In genomic region chr15:50046868-50047267, GRCh38 we compare ENCODE assay signal across 18 cellular contexts.
DNase-seq lines count a peak whose midpoint lies in the region; ATAC-seq and TF ChIP-seq lines count a peak whose summit lies in the region.
"Had no signal": no experiment of that assay in that cellular context is flagged by ENCODE, and none has a peak within 500 bp of the region (broad histone marks: within the 10 kb centered on the region; RNA-seq: fewer than 3 reads in every experiment).

No MANE protein-coding gene starts in this region.

- H3K27ac ChIP-seq in PC-3 (ENCODE audit: low read length) (peak overlapping the region; percentile 53), brain microvascular endothelial cell (no peak overlapping the region), osteoblast (ENCODE audit: low read depth, low read length) (no peak overlapping the region)
- H3K27ac ChIP-seq: adrenal gland, gastroesophageal sphincter, psoas muscle had no signal

- peak overlapping the region; percentile 17; the same call in 1 of the 2 replicates for H3K9ac ChIP-seq in PC-3 (ENCODE audit: low read length)

- peaks cover 9% of the 10 kb centered on the region for H3K9me3 Mint-ChIP-seq in activated CD4-positive, alpha-beta T cell treated with anti-CD3 and anti-CD28 coated beads for 36 hours (ENCODE audit: low read depth)
- peaks cover 12% of the 10 kb centered on the region for H3K9me3 Mint-ChIP-seq in activated CD4-positive, alpha-beta memory T cell treated with anti-CD3 and anti-CD28 coated beads for 36 hours

- BruUV-seq in PC-3 (replicated peaks; lab: Mats Ljungman, UMichigan) = no TSS peak

- H3K9me2 ChIP-seq in PC-3 (replicated peaks; ENCODE audit: low read length) = no peaks in the 10 kb centered on the region

- H2AFZ ChIP-seq in PC-3 (ENCODE audit: low read length) (no peak overlapping the region), osteoblast (ENCODE audit: low read length) (no peak overlapping the region)

- no peak overlapping the region for H3K27ac Mint-ChIP-seq in activated CD4-positive, alpha-beta T cell treated with anti-CD3 and anti-CD28 coated beads for 36 hours
- no peak overlapping the region for H3K27ac Mint-ChIP-seq in activated CD4-positive, alpha-beta memory T cell treated with anti-CD3 and anti-CD28 coated beads for 36 hours
- H3K27ac Mint-ChIP-seq: activated B cell treated with CpG ODN at 0.5 μM for 24 hours, naive B cell had no signal

- H3K27me3 ChIP-seq in PC-3 (ENCODE audit: low read length) (no peaks in the 10 kb centered on the region), brain microvascular endothelial cell (replicated peaks) (no peaks in the 10 kb centered on the region), osteoblast (ENCODE audit: insufficient read depth, low read length) (no peaks in the 10 kb centered on the region)
- H3K27me3 ChIP-seq: adrenal gland, gastroesophageal sphincter had no signal

- H3K4me3 ChIP-seq in PC-3 (ENCODE audit: low read length) = no peak overlapping the region
- no peak overlapping the region for H3K4me3 ChIP-seq in brain microvascular endothelial cell (ENCODE audit: low read depth, low read length)
- no peak overlapping the region for H3K4me3 ChIP-seq in osteoblast (ENCODE audit: insufficient read depth, low read length)
- H3K4me3 ChIP-seq: adrenal gland, gastroesophageal sphincter, psoas muscle had no signal

- no peaks in the 10 kb centered on the region for H3F3A ChIP-seq in PC-3 (ENCODE audit: low read length, unreplicated experiment)

- H4K20me1 ChIP-seq in PC-3 (ENCODE audit: low read length) = no peaks in the 10 kb centered on the region
- H4K20me1 ChIP-seq in osteoblast (ENCODE audit: insufficient read depth, low read length) = no peaks in the 10 kb centered on the region

- peaks cover 15% of the 10 kb centered on the region for H3K4me1 ChIP-seq in PC-3 (ENCODE audit: insufficient read depth, low read length)
- peaks cover 21% of the 10 kb centered on the region for H3K4me1 ChIP-seq in osteoblast (ENCODE audit: insufficient read depth, low read length)
- H3K4me1 ChIP-seq: adrenal gland, psoas muscle had no signal

- CTCF ChIA-PET in activated CD4-positive, alpha-beta T cell treated with anti-CD3 and anti-CD28 coated beads for 36 hours (lab: Charles Lee) = interaction anchor here (1.4 kb wide), 1 partner anchor 88 kb away, joined by 5 read pairs; no protein-coding TSS in a partner anchor
- CTCF ChIA-PET in PC-3 (lab: Charles Lee) = no interaction called here
- CTCF ChIA-PET in activated CD4-positive, alpha-beta memory T cell treated with anti-CD3 and anti-CD28 coated beads for 36 hours (lab: Charles Lee) = no interaction called here

- no peak overlapping the region for H3K4me3 Mint-ChIP-seq in activated CD4-positive, alpha-beta T cell treated with anti-CD3 and anti-CD28 coated beads for 36 hours
- H3K4me3 Mint-ChIP-seq in activated CD4-positive, alpha-beta memory T cell treated with anti-CD3 and anti-CD28 coated beads for 36 hours = no peak overlapping the region
- H3K4me3 Mint-ChIP-seq: activated B cell treated with CpG ODN at 0.5 μM for 24 hours, naive B cell had no signal

- H3K79me2 ChIP-seq in PC-3 (ENCODE audit: low read length) = no peaks in the 10 kb centered on the region
- H3K79me2 ChIP-seq in osteoblast (ENCODE audit: insufficient read depth, low read length) = no peaks in the 10 kb centered on the region

- POLR2A ChIA-PET in activated CD4-positive, alpha-beta T cell treated with anti-CD3 and anti-CD28 coated beads for 36 hours (lab: Charles Lee) = no interaction called here
- POLR2A ChIA-PET in PC-3 (lab: Charles Lee; ENCODE audit: unreplicated experiment) = no interaction called here
- POLR2A ChIA-PET in activated CD4-positive, alpha-beta memory T cell treated with anti-CD3 and anti-CD28 coated beads for 36 hours (lab: Charles Lee) = interaction anchor here (0.5 to 1.3 kb wide), 2 partner anchors 88 to 213 kb away, joined by 3 to 4 read pairs; no protein-coding TSS in a partner anchor

- ATAC-seq in activated CD4-positive, alpha-beta T cell treated with anti-CD3 and anti-CD28 coated beads for 36 hours = peak; percentile 91
- ATAC-seq in PC-3 (peak; percentile 17; the same call in 1 of the 2 replicates), GM18502 (IDR thresholded peaks at IDR 0.05; ENCODE audit: poor library complexity, unreplicated experiment) (no peak)
- ATAC-seq: gastroesophageal sphincter, psoas muscle had no signal

- TF ChIP-seq CTCF in PC-3 (conservative IDR thresholded peaks at IDR 0.05; ENCODE audit: low read depth, low read length) (no peak), brain microvascular endothelial cell (IDR thresholded peaks at IDR 0.05; ENCODE audit: low read depth, low read length, missing control alignments) (no peak), osteoblast (IDR thresholded peaks at IDR 0.05; ENCODE audit: extremely low read depth, low read depth, low read length) (no peak)

- peaks cover 18% of the 10 kb centered on the region for H3K4me1 Mint-ChIP-seq in activated CD4-positive, alpha-beta T cell treated with anti-CD3 and anti-CD28 coated beads for 36 hours
- peaks cover 13% of the 10 kb centered on the region for H3K4me1 Mint-ChIP-seq in activated CD4-positive, alpha-beta memory T cell treated with anti-CD3 and anti-CD28 coated beads for 36 hours (ENCODE audit: low read depth)
- H3K4me1 Mint-ChIP-seq: activated B cell treated with CpG ODN at 0.5 μM for 24 hours, naive B cell had no signal

- intact Hi-C loops in activated CD4-positive, alpha-beta T cell treated with anti-CD3 and anti-CD28 coated beads for 36 hours (cut with DNase I, micrococcal nuclease) = no loop called here
- intact Hi-C loops in PC-3 (cut with micrococcal nuclease) = no loop called here
- intact Hi-C loops in activated CD4-positive, alpha-beta memory T cell treated with anti-CD3 and anti-CD28 coated beads for 36 hours (cut with micrococcal nuclease) = no loop called here

- H3K36me3 ChIP-seq in PC-3 (ENCODE audit: low read depth, low read length) (no peaks in the 10 kb centered on the region), brain microvascular endothelial cell (replicated peaks) (no peaks in the 10 kb centered on the region), osteoblast (ENCODE audit: insufficient read depth, low read length) (no peaks in the 10 kb centered on the region)
- H3K36me3 ChIP-seq: adrenal gland, gastroesophageal sphincter had no signal

- peaks cover 3% of the 10 kb centered on the region for H3K27me3 Mint-ChIP-seq in activated CD4-positive, alpha-beta T cell treated with anti-CD3 and anti-CD28 coated beads for 36 hours
- peaks cover 1% of the 10 kb centered on the region for H3K27me3 Mint-ChIP-seq in activated CD4-positive, alpha-beta memory T cell treated with anti-CD3 and anti-CD28 coated beads for 36 hours
- H3K27me3 Mint-ChIP-seq: activated B cell treated with CpG ODN at 0.5 μM for 24 hours had no signal

- H3K4me2 ChIP-seq in PC-3 (ENCODE audit: low read length) (no peak overlapping the region), osteoblast (ENCODE audit: insufficient read depth, low read length) (no peak overlapping the region)

- in situ Hi-C loops in brain microvascular endothelial cell (cut with HindIII; ENCODE audit: low pct_ligation_motif_present, low sequenced_read_pairs) = no loop called here

- H3K36me3 Mint-ChIP-seq in activated CD4-positive, alpha-beta T cell treated with anti-CD3 and anti-CD28 coated beads for 36 hours (ENCODE audit: low read depth) = peaks cover 8% of the 10 kb centered on the region
- peaks cover 7% of the 10 kb centered on the region for H3K36me3 Mint-ChIP-seq in activated CD4-positive, alpha-beta memory T cell treated with anti-CD3 and anti-CD28 coated beads for 36 hours

- H3K9me3 ChIP-seq in PC-3 (ENCODE audit: low read length) (no peaks in the 10 kb centered on the region), osteoblast (ENCODE audit: low read depth, low read length) (peaks cover 5% of the 10 kb centered on the region)
- H3K9me3 ChIP-seq: adrenal gland had no signal

- DNase-seq in activated CD4-positive, alpha-beta T cell treated with anti-CD3 and anti-CD28 coated beads for 36 hours = no peak
- DNase-seq in activated CD4-positive, alpha-beta T cell treated with anti-CD3 and anti-CD28 coated beads for 1 hour = no peak
- DNase-seq in PC-3 (peak; percentile 39), brain microvascular endothelial cell (peak; percentile 24), osteoblast (ENCODE audit: insufficient read length, low spot score, missing footprints) (peak; percentile 18), dedifferentiated amniotic fluid mesenchymal stem cell (ENCODE audit: extremely low spot score) (no peak)
- no peak for DNase-seq in activated CD4-positive, alpha-beta memory T cell treated with anti-CD3 and anti-CD28 coated beads for 36 hours
- DNase-seq: activated B cell treated with CpG ODN at 0.5 μM for 24 hours; adrenal gland; cerebellar nuclear complex; Karpas-422; naive B cell; NCI-H1105 treated with DMSO at 0.1 percent for 48 hours; NCI-H82; psoas muscle; stimulated activated naive CD4-positive, alpha-beta T cell treated with Interleukin-2 at 50 U/mL for 16 hours had no signal

Comparison
In these comparisons a context has a peak if more than half of its experiments do, and no peak if none do; other contexts are left out.
1. DNase-seq: peak in PC-3 (single experiment), brain microvascular endothelial cell (single experiment) and osteoblast (single experiment); none in activated CD4-positive, alpha-beta T cell treated with anti-CD3 and anti-CD28 coated beads for 36 hours (single experiment), activated CD4-positive, alpha-beta T cell treated with anti-CD3 and anti-CD28 coated beads for 1 hour (single experiment), activated CD4-positive, alpha-beta memory T cell treated with anti-CD3 and anti-CD28 coated beads for 36 hours (single experiment) and dedifferentiated amniotic fluid mesenchymal stem cell (single experiment).